Comparison of ENCODE assay signal across 15 cellular contexts in the genomic region with DNA sequence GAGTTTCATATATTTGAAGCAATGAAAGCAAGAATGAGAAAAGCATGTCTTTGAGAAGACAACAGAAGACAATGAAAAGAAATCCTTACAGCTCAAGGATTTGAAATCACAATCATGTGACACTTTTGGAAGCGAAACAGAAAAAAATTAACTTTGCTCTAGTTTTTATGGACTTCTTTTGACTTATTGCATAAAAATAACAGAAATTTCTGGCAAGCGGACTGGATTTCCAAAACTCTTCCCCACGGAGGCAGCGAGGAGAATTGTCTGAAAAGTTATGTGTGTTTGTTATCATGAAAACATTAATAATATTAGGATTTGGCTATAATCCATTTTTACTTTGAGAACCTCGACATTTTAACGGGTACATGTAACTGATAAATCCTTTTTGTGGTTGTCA.
DNase-seq lines count a peak whose midpoint lies in the region; ATAC-seq and TF ChIP-seq lines count a peak whose summit lies in the region.
"Had no signal": no experiment of that assay in that cellular context is flagged by ENCODE, and none has a peak within 500 bp of the region (broad histone marks: within the 10 kb centered on the region; RNA-seq: fewer than 3 reads in every experiment).

No MANE protein-coding gene starts in this region.

- DNase-seq in adipocyte (ENCODE audit: low read depth) (no peak), esophagus muscularis mucosa (ENCODE audit: extremely low spot score) (no peak), left ventricle myocardium superior (no peak), thyroid gland (no peak), NCI-H1417 (lab: John Stamatoyannopoulos, UW) (no peak), NCI-H2107 treated with DMSO at 0.1 percent for 48 hours (lab: John Stamatoyannopoulos, UW; ENCODE audit: unreplicated experiment) (no peak)
- no peak for DNase-seq in stimulated activated CD4-positive, alpha-beta T cell treated with anti-CD3 and anti-CD28 coated beads, Interleukin-1b, Interleukin-23, amount 100 ng/mL, for 48 hours
- DNase-seq: C1 segment of cervical spinal cord, DMS79 treated with DMSO at 0.1 percent for 48 hours, KG1, NCI-H1436, NCI-H2029, NCI-H2171 treated with DMSO at 0.1 percent for 48 hours, NCI-H446 treated with DMSO at 0.1 percent for 48 hours had no signal

- 37% methylated on average over 6 of the region's 6 CpGs for WGBS in esophagus muscularis mucosa
- 67 to 79% methylated on average over 6 of the region's 6 CpGs for WGBS in thyroid gland, 2 donors

- no peaks in the 10 kb centered on the region for H3K36me3 ChIP-seq in adipocyte (ENCODE audit: control insufficient read depth, insufficient read depth, low read length, severe bottlenecking)
- H3K36me3 ChIP-seq in esophagus muscularis mucosa = no peaks in the 10 kb centered on the region
- no peaks in the 10 kb centered on the region for H3K36me3 ChIP-seq in thyroid gland

- ATAC-seq in left ventricle myocardium superior = peak; percentile 71
- ATAC-seq: A549 had no signal

- peak overlapping the region; percentile 28 to 68 (median 52) for H3K27ac ChIP-seq in esophagus muscularis mucosa (replicated peaks in 1 of 4)
- H3K27ac ChIP-seq in thyroid gland = peak overlapping the region in 2 of 3 donors; percentile 37 to 58
- H3K27ac ChIP-seq: A549 had no signal

- TF ChIP-seq POLR2A in esophagus muscularis mucosa (IDR thresholded peaks at IDR 0.05; ENCODE audit: low read depth) (no peak), thyroid gland (IDR thresholded peaks at IDR 0.05) (no peak)

- H3K9me3 ChIP-seq in adipocyte (ENCODE audit: control insufficient read depth, low read length) (no peaks in the 10 kb centered on the region), esophagus muscularis mucosa (no peaks in the 10 kb centered on the region), thyroid gland (no peaks in the 10 kb centered on the region)
- H3K9me3 ChIP-seq: A549 had no signal

- intact Hi-C loops in esophagus muscularis mucosa (cut with DNase I) = loop anchor here (10.0 kb wide), 1 partner anchor 360 kb away; no protein-coding TSS in a partner anchor
- intact Hi-C loops in left ventricle myocardium superior (cut with micrococcal nuclease) = no loop called here
- intact Hi-C loops in thyroid gland (cut with DNase I) = loop anchor here (10.0 kb wide), 1 partner anchor 240 kb away; no protein-coding TSS in a partner anchor

- TF ChIP-seq CTCF in esophagus muscularis mucosa (IDR thresholded peaks at IDR 0.05) = no peak
- no peak for TF ChIP-seq CTCF in thyroid gland (IDR thresholded peaks at IDR 0.05)

- H3K27me3 ChIP-seq in adipocyte (replicated peaks; ENCODE audit: control insufficient read depth, insufficient read depth, low read length) = no peaks in the 10 kb centered on the region
- no peaks in the 10 kb centered on the region for H3K27me3 ChIP-seq in esophagus muscularis mucosa
- no peaks in the 10 kb centered on the region for H3K27me3 ChIP-seq in thyroid gland

- H3K4me1 ChIP-seq in adipocyte (ENCODE audit: control insufficient read depth, insufficient read depth, low read length) (peaks cover 53% of the 10 kb centered on the region), esophagus muscularis mucosa (peaks cover 8 to 87% (median 72%) of the 10 kb centered on the region in 4 donors), thyroid gland (peaks cover 18 to 72% of the 10 kb centered on the region in 2 donors)

- TF ChIP-seq EP300 in esophagus muscularis mucosa (IDR thresholded peaks at IDR 0.05) = no peak

- H3K9ac ChIP-seq in adipocyte (ENCODE audit: low read length) = peak overlapping the region; percentile 74

- H3K4me3 ChIP-seq in adipocyte (ENCODE audit: low read length) = peak overlapping the region; percentile 58
- H3K4me3 ChIP-seq in esophagus muscularis mucosa = no peak overlapping the region
- no peak overlapping the region for H3K4me3 ChIP-seq in thyroid gland (replicated peaks in 1 of 3)
- H3K4me3 ChIP-seq: A549 had no signal
